In the genomic region with DNA sequence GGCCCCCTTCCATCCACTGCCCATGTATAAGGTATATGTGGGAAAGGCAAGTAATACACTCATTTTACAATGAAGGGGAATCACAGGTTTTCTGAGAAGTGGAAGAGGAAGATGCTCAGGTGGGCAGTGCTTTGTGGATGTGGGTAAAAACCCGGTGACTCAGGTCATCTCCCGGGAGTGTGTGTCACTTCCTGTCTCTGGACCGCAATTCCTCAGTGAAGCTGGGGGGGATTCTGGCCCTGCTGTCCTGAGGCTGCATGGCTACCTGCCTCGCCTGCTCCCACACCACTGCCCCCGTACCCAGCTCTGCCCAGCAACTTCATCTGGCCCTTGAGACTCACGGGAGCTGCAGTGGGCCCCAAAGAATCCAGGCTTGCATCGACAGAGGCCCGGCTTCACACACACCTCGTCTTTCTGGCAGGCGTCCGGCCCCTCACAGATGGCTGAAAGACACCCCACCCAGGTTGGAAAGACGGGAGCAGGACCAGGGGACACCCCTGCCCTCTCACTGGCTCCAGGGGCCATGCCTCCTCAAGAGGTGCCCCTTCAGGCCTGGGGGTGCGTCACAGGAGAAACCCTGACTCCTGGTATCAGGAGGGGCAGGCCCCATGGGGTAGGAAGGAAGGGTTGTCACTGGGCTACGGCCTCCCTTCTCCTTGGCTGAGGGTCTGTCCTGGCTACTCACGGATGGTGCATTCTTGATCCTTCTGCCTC, we compare ENCODE assay signal across 8 cellular contexts. TPM values are rescaled to one million over a fixed set of nuclear protein-coding genes. Genes with fewer than 3 reads are reported as not detected.
A peak's percentile ranks its signal among the peaks of the same experiment; 100 is the strongest.
DNase-seq lines count a peak whose midpoint lies in the region; ATAC-seq and TF ChIP-seq lines count a peak whose summit lies in the region.

No MANE protein-coding gene starts in this region.

- H3K4me3 Mint-ChIP-seq in activated CD4-positive, alpha-beta T cell treated with anti-CD3 and anti-CD28 coated beads, Interleukin-2, amount 10 ng/mL, durations not matched to agents 7 days and 5 days, result peak overlapping the region; percentile 73
- peak overlapping the region; percentile 82 for H3K4me3 Mint-ChIP-seq in stimulated activated effector memory CD8-positive, alpha-beta T cell treated with anti-CD3 and anti-CD28 coated beads, Interleukin-12 subunit alpha, Interleukin-12 subunit beta, amount 100 ng/mL, for 72 hours

- CTCF ChIA-PET in activated CD4-positive, alpha-beta T cell treated with anti-CD3 and anti-CD28 coated beads, Interleukin-2, amount 10 ng/mL, durations not matched to agents 7 days and 5 days (lab: Charles Lee), result interaction anchor here (0.6 to 1.9 kb wide), 6 partner anchors 9 to 854 kb away, joined by 3 to 5 read pairs (median 3); no protein-coding TSS in a partner anchor

- intact Hi-C loops in left ventricle myocardium inferior (cut with micrococcal nuclease), result no loop called here

- POLR2A ChIA-PET in activated CD4-positive, alpha-beta T cell treated with anti-CD3 and anti-CD28 coated beads, Interleukin-2, amount 10 ng/mL, durations not matched to agents 7 days and 5 days (lab: Charles Lee), result no interaction called here

- peak overlapping the region; percentile 100 for H3K27ac ChIP-seq in left ventricle myocardium inferior (replicated peaks)

- peak; percentile 73 for DNase-seq in activated CD8-positive, alpha-beta memory T cell treated with anti-CD3 and anti-CD28 coated beads for 24 hours
- no peak for DNase-seq in activated CD8-positive, alpha-beta memory T cell treated with anti-CD3 and anti-CD28 coated beads, Interleukin-2, amount 50 U/mL, for 4 hours
- no peak for DNase-seq in activated CD4-positive, alpha-beta T cell treated with anti-CD3 and anti-CD28 coated beads, Interleukin-2, amount 10 ng/mL, durations not matched to agents 7 days and 5 days
- no peak for DNase-seq in left ventricle myocardium inferior
- DNase-seq in stimulated activated effector memory CD8-positive, alpha-beta T cell treated with anti-CD3 and anti-CD28 coated beads, Interleukin-12 subunit alpha, Interleukin-12 subunit beta, amount 100 ng/mL, for 72 hours (ENCODE audit: low spot score in 2 of 2), result peak; percentile 30 to 71
- DNase-seq in SIG-M5 treated with dmso at 0.1 percent for 504 hours (lab: John Stamatoyannopoulos, UW; ENCODE audit: unreplicated experiment), result no peak
- no peak for DNase-seq in NCI-H187 treated with DMSO at 0.1 percent for 48 hours (lab: John Stamatoyannopoulos, UW)

- peaks cover 30% of the 10 kb centered on the region for H3K4me1 Mint-ChIP-seq in activated CD4-positive, alpha-beta T cell treated with anti-CD3 and anti-CD28 coated beads, Interleukin-2, amount 10 ng/mL, durations not matched to agents 7 days and 5 days
- peaks cover 37% of the 10 kb centered on the region for H3K4me1 Mint-ChIP-seq in stimulated activated effector memory CD8-positive, alpha-beta T cell treated with anti-CD3 and anti-CD28 coated beads, Interleukin-12 subunit alpha, Interleukin-12 subunit beta, amount 100 ng/mL, for 72 hours

- no peaks in the 10 kb centered on the region for H3K9me3 ChIP-seq in left ventricle myocardium inferior (replicated peaks)

- TF ChIP-seq CTCF in left ventricle myocardium inferior (IDR thresholded peaks at IDR 0.05; ENCODE audit: borderline replicate concordance), result no peak

- no peaks in the 10 kb centered on the region for H3K36me3 Mint-ChIP-seq in activated CD4-positive, alpha-beta T cell treated with anti-CD3 and anti-CD28 coated beads, Interleukin-2, amount 10 ng/mL, durations not matched to agents 7 days and 5 days (ENCODE audit: low read depth)
- peaks cover 6% of the 10 kb centered on the region for H3K36me3 Mint-ChIP-seq in stimulated activated effector memory CD8-positive, alpha-beta T cell treated with anti-CD3 and anti-CD28 coated beads, Interleukin-12 subunit alpha, Interleukin-12 subunit beta, amount 100 ng/mL, for 72 hours

- peaks cover 75% of the 10 kb centered on the region for H3K4me1 ChIP-seq in left ventricle myocardium inferior

- no peaks in the 10 kb centered on the region for H3K27me3 ChIP-seq in left ventricle myocardium inferior (ENCODE audit: low read depth)

- H3K27ac Mint-ChIP-seq in activated CD4-positive, alpha-beta T cell treated with anti-CD3 and anti-CD28 coated beads, Interleukin-2, amount 10 ng/mL, durations not matched to agents 7 days and 5 days, result peak overlapping the region; percentile 55
- H3K27ac Mint-ChIP-seq in stimulated activated effector memory CD8-positive, alpha-beta T cell treated with anti-CD3 and anti-CD28 coated beads, Interleukin-12 subunit alpha, Interleukin-12 subunit beta, amount 100 ng/mL, for 72 hours, result peak overlapping the region; percentile 92

- ATAC-seq in stimulated activated effector memory CD8-positive, alpha-beta T cell treated with anti-CD3 and anti-CD28 coated beads, Interleukin-12 subunit alpha, Interleukin-12 subunit beta, amount 100 ng/mL, for 72 hours, result peak; percentile 52
- ATAC-seq in HG03469 (IDR thresholded peaks at IDR 0.05; ENCODE audit: unreplicated experiment), result no peak

- H3K27me3 Mint-ChIP-seq in activated CD4-positive, alpha-beta T cell treated with anti-CD3 and anti-CD28 coated beads, Interleukin-2, amount 10 ng/mL, durations not matched to agents 7 days and 5 days, result no peaks in the 10 kb centered on the region

- peaks cover 17% of the 10 kb centered on the region for H3K36me3 ChIP-seq in left ventricle myocardium inferior

- H3K9me3 Mint-ChIP-seq in activated CD4-positive, alpha-beta T cell treated with anti-CD3 and anti-CD28 coated beads, Interleukin-2, amount 10 ng/mL, durations not matched to agents 7 days and 5 days, result no peaks in the 10 kb centered on the region
- H3K9me3 Mint-ChIP-seq in stimulated activated effector memory CD8-positive, alpha-beta T cell treated with anti-CD3 and anti-CD28 coated beads, Interleukin-12 subunit alpha, Interleukin-12 subunit beta, amount 100 ng/mL, for 72 hours, result no peaks in the 10 kb centered on the region

- peak overlapping the region; percentile 69 for H3K4me3 ChIP-seq in left ventricle myocardium inferior

RNA-seq across cellular contexts. Expression of a gene that starts 0.9 kb away (rescaled TPM):
- 1 to 10 TPM in 1 of 2 experiments, under 1 TPM in 1; 0.87 to 1.0 TPM for total RNA-seq in activated CD4-positive, alpha-beta T cell treated with anti-CD3 and anti-CD28 coated beads, Interleukin-2, amount 10 ng/mL, durations not matched to agents 7 days and 5 days
- 12.2 TPM for total RNA-seq in left ventricle myocardium inferior

RNA-seq across cellular contexts. Expression of a gene that starts 5.0 kb away (rescaled TPM):
- 1 to 10 TPM; 2.6 to 3.9 TPM for total RNA-seq in activated CD4-positive, alpha-beta T cell treated with anti-CD3 and anti-CD28 coated beads, Interleukin-2, amount 10 ng/mL, durations not matched to agents 7 days and 5 days
- 81.7 TPM for total RNA-seq in left ventricle myocardium inferior

RNA-seq across cellular contexts. Expression of a gene that starts 16.0 kb away (rescaled TPM):
- under 1 TPM; 0.40 to 0.52 TPM for total RNA-seq in activated CD4-positive, alpha-beta T cell treated with anti-CD3 and anti-CD28 coated beads, Interleukin-2, amount 10 ng/mL, durations not matched to agents 7 days and 5 days
- total RNA-seq in left ventricle myocardium inferior, result 4.0 TPM

RNA-seq across cellular contexts. Expression of a gene that starts 40.0 kb away (rescaled TPM):
- 100 to 1,000 TPM; 302 to 316 TPM for total RNA-seq in activated CD4-positive, alpha-beta T cell treated with anti-CD3 and anti-CD28 coated beads, Interleukin-2, amount 10 ng/mL, durations not matched to agents 7 days and 5 days
- total RNA-seq in left ventricle myocardium inferior, result 136 TPM

Comparison
In these comparisons a context has a peak if more than half of its experiments do, and no peak if none do; other contexts are left out.
1. DNase-seq: peak in activated CD8-positive, alpha-beta memory T cell treated with anti-CD3 and anti-CD28 coated beads for 24 hours (single experiment) and stimulated activated effector memory CD8-positive, alpha-beta T cell treated with anti-CD3 and anti-CD28 coated beads, Interleukin-12 subunit alpha, Interleukin-12 subunit beta, amount 100 ng/mL, for 72 hours (2 of 2); none in activated CD8-positive, alpha-beta memory T cell treated with anti-CD3 and anti-CD28 coated beads, Interleukin-2, amount 50 U/mL, for 4 hours (single experiment), activated CD4-positive, alpha-beta T cell treated with anti-CD3 and anti-CD28 coated beads, Interleukin-2, amount 10 ng/mL, durations not matched to agents 7 days and 5 days (single experiment), left ventricle myocardium inferior (single experiment), SIG-M5 treated with dmso at 0.1 percent for 504 hours (single experiment) and NCI-H187 treated with DMSO at 0.1 percent for 48 hours (single experiment).
2. RNA of a gene that starts 5.0 kb away (total RNA-seq): 81.7 TPM in left ventricle myocardium inferior (single experiment); 2.6 to 3.9 TPM in activated CD4-positive, alpha-beta T cell treated with anti-CD3 and anti-CD28 coated beads, Interleukin-2, amount 10 ng/mL, durations not matched to agents 7 days and 5 days; every median in the first group is over 10 times any median in the second.